1 cellular context compared by ENCODE assay signal in genomic region chr22:22460635-22461034, GRCh38.
TF ChIP-seq lines count a peak whose summit lies in the region.

No MANE protein-coding gene starts in this region.

TF ChIP-seq in K562, 482 proteins besides CTCF, POLR2A, EP300 and RAD21 (continued from another document):
- TF ChIP-seq SAP30 (IDR thresholded peaks at IDR 0.05; ENCODE audit: borderline replicate concordance, insufficient read depth, low read depth, low read length, poor library complexity, severe bottlenecking) (no peak), ID3 (CRISPR knock-in tag; IDR thresholded peaks at IDR 0.05) (no peak), ID3 (tag; IDR thresholded peaks at IDR 0.05) (peak; percentile 3; the same call in 1 of the 2 replicates), CEBPG (CRISPR knock-in tag; IDR thresholded peaks at IDR 0.05) (no peak), CEBPG (tag; conservative IDR thresholded peaks at IDR 0.05 in 1 of 2, IDR thresholded peaks at IDR 0.05 in 1 of 2) (0 out of 4 replicates have a peak, but pooled peaks of 1 of the 2 experiments have one; percentile 11), ZNF696 (CRISPR knock-in tag; conservative IDR thresholded peaks at IDR 0.05) (peak; percentile 76; the same call in 1 of the 2 replicates), SLC30A9 (CRISPR knock-in tag; IDR thresholded peaks at IDR 0.05) (no peak), ZBTB8A (IDR thresholded peaks at IDR 0.05; ENCODE audit: partially characterized antibody) (no peak), ZKSCAN3 (CRISPR knock-in tag; IDR thresholded peaks at IDR 0.05) (0 out of 2 replicates have a peak, but pooled peaks have one; percentile 27), ZNF165 (CRISPR knock-in tag; IDR thresholded peaks at IDR 0.05; ENCODE audit: borderline replicate concordance) (peak; percentile 63; the same call in 1 of the 2 replicates), ZNF354B (CRISPR knock-in tag; IDR thresholded peaks at IDR 0.05) (0 out of 2 replicates have a peak, but pooled peaks have one; percentile 35), ETV1 (tag; conservative IDR thresholded peaks at IDR 0.05; ENCODE audit: low read depth) (peak; percentile 44), CBX3 (IDR thresholded peaks at IDR 0.05; ENCODE audit: borderline replicate concordance in 1 of 2, low read length in 2 of 2) (0 out of 3 replicates have a peak, but pooled peaks of 1 of the 2 experiments have one; percentile 23)
- TF ChIP-seq, protein P1, sequence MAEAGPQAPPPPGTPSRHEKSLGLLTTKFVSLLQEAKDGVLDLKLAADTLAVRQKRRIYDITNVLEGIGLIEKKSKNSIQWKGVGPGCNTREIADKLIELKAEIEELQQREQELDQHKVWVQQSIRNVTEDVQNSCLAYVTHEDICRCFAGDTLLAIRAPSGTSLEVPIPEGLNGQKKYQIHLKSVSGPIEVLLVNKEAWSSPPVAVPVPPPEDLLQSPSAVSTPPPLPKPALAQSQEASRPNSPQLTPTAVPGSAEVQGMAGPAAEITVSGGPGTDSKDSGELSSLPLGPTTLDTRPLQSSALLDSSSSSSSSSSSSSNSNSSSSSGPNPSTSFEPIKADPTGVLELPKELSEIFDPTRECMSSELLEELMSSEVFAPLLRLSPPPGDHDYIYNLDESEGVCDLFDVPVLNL (CRISPR knock-in tag; IDR thresholded peaks at IDR 0.05; ENCODE audit: low read depth): no peak
- TF ChIP-seq, protein P2, sequence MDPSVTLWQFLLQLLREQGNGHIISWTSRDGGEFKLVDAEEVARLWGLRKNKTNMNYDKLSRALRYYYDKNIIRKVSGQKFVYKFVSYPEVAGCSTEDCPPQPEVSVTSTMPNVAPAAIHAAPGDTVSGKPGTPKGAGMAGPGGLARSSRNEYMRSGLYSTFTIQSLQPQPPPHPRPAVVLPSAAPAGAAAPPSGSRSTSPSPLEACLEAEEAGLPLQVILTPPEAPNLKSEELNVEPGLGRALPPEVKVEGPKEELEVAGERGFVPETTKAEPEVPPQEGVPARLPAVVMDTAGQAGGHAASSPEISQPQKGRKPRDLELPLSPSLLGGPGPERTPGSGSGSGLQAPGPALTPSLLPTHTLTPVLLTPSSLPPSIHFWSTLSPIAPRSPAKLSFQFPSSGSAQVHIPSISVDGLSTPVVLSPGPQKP (CRISPR knock-in tag; IDR thresholded peaks at IDR 0.05): no peak
- TF ChIP-seq, protein P3, sequence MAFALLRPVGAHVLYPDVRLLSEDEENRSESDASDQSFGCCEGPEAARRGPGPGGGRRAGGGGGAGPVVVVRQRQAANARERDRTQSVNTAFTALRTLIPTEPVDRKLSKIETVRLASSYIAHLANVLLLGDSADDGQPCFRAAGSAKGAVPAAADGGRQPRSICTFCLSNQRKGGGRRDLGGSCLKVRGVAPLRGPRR (CRISPR knock-in tag; IDR thresholded peaks at IDR 0.05): no peak
